Comparison of ENCODE assay signal across 24 cellular contexts in genomic region chr2:21710031-21710430, GRCh38.
"Had no signal": no experiment of that assay in that cellular context is flagged by ENCODE, and none has a peak within 500 bp of the region (broad histone marks: within the 10 kb centered on the region; RNA-seq: fewer than 3 reads in every experiment).

No MANE protein-coding gene starts in this region.

- H3K27ac ChIP-seq: lower lobe of right lung, neutrophil, parathyroid adenoma, psoas muscle, spleen, tibial nerve, uterus had no signal

- H3K79me2 ChIP-seq: parathyroid adenoma had no signal

- H3K4me3 Mint-ChIP-seq: immature natural killer cell; naive thymus-derived CD8-positive, alpha-beta T cell; nephron; neural crest cell; stimulated activated effector memory CD8-positive, alpha-beta T cell treated with anti-CD3 and anti-CD28 coated beads, Interleukin-12 subunit alpha, Interleukin-12 subunit beta, amount 100 ng/mL, for 72 hours; stimulated activated naive CD8-positive, alpha-beta T cell treated with anti-CD3 and anti-CD28 coated beads, Interleukin-15, Interleukin-2, amounts not matched to agents 100 ng/mL and 50 ng/mL, for 24 hours; type B pancreatic cell had no signal

- H3K9me3 ChIP-seq: lower lobe of right lung, neutrophil, psoas muscle, spleen, tibial nerve, uterus had no signal

- H3K27ac Mint-ChIP-seq: immature natural killer cell; naive thymus-derived CD8-positive, alpha-beta T cell; nephron; stimulated activated effector memory CD8-positive, alpha-beta T cell treated with anti-CD3 and anti-CD28 coated beads, Interleukin-12 subunit alpha, Interleukin-12 subunit beta, amount 100 ng/mL, for 72 hours; stimulated activated naive CD8-positive, alpha-beta T cell treated with anti-CD3 and anti-CD28 coated beads, Interleukin-15, Interleukin-2, amounts not matched to agents 100 ng/mL and 50 ng/mL, for 24 hours; type B pancreatic cell had no signal

- H3K36me3 ChIP-seq: lower lobe of right lung, neutrophil, spleen, tibial nerve, uterus had no signal

- H3K9ac ChIP-seq: parathyroid adenoma had no signal

- H3K9me3 Mint-ChIP-seq: nephron, neural crest cell, type B pancreatic cell had no signal

- H3K27me3 Mint-ChIP-seq: naive thymus-derived CD8-positive, alpha-beta T cell; stimulated activated naive CD8-positive, alpha-beta T cell treated with anti-CD3 and anti-CD28 coated beads, Interleukin-15, Interleukin-2, amounts not matched to agents 100 ng/mL and 50 ng/mL, for 24 hours had no signal

- H2AFZ ChIP-seq: parathyroid adenoma had no signal

- H3K4me1 Mint-ChIP-seq: immature natural killer cell; naive thymus-derived CD8-positive, alpha-beta T cell; neural crest cell; stimulated activated effector memory CD8-positive, alpha-beta T cell treated with anti-CD3 and anti-CD28 coated beads, Interleukin-12 subunit alpha, Interleukin-12 subunit beta, amount 100 ng/mL, for 72 hours had no signal

- ATAC-seq: lower lobe of right lung; naive thymus-derived CD8-positive, alpha-beta T cell; psoas muscle; sciatic nerve; stimulated activated effector memory CD8-positive, alpha-beta T cell treated with anti-CD3 and anti-CD28 coated beads, Interleukin-12 subunit alpha, Interleukin-12 subunit beta, amount 100 ng/mL, for 72 hours had no signal

- H3K27me3 ChIP-seq: neutrophil, spleen, tibial nerve, uterus had no signal

- H3K4me1 ChIP-seq: lower lobe of right lung, parathyroid adenoma, psoas muscle, spleen, tibial nerve, uterus had no signal

- H3K36me3 Mint-ChIP-seq: immature natural killer cell; naive thymus-derived CD8-positive, alpha-beta T cell; stimulated activated effector memory CD8-positive, alpha-beta T cell treated with anti-CD3 and anti-CD28 coated beads, Interleukin-12 subunit alpha, Interleukin-12 subunit beta, amount 100 ng/mL, for 72 hours; type B pancreatic cell had no signal

- H3K4me3 ChIP-seq: lower lobe of right lung, psoas muscle, spleen, tibial nerve, uterus had no signal

- DNase-seq: hypothalamus; immature natural killer cell; kidney; lower lobe of right lung; mammary epithelial cell; mesenchymal stem cell; naive thymus-derived CD8-positive, alpha-beta T cell; occipital lobe; psoas muscle; small intestine; spleen; stimulated activated CD4-positive, alpha-beta T cell treated with anti-CD3 and anti-CD28 coated beads, Interleukin-4, amount 100 ng/mL, for 24 hours; stimulated activated naive CD4-positive, alpha-beta T cell; substantia nigra; uterus had no signal
